ENCODE assay signal across 18 cellular contexts in genomic region chr5:95879661-95880060, GRCh38. TPM values are rescaled to one million over a fixed set of nuclear protein-coding genes. Genes with fewer than 3 reads are reported as not detected.
DNase-seq lines count a peak whose midpoint lies in the region; ATAC-seq and TF ChIP-seq lines count a peak whose summit lies in the region.
"Had no signal": no experiment of that assay in that cellular context is flagged by ENCODE, and none has a peak within 500 bp of the region (broad histone marks: within the 10 kb centered on the region; RNA-seq: fewer than 3 reads in every experiment).

No MANE protein-coding gene starts in this region.

- H3K36me3 ChIP-seq in lower lobe of right lung, result no peaks in the 10 kb centered on the region

- peaks cover 83% of the 10 kb centered on the region for H3K27me3 Mint-ChIP-seq in HFFc6 (ENCODE audit: insufficient read depth)
- H3K27me3 Mint-ChIP-seq in nephron progenitor cell (ENCODE audit: low read depth, poor library complexity), result peaks cover 3% of the 10 kb centered on the region
- H3K27me3 Mint-ChIP-seq: B cell had no signal

- H3K27ac Mint-ChIP-seq in HFFc6 (peak overlapping the region; percentile 82), nephron progenitor cell (peak overlapping the region; percentile 72)
- H3K27ac Mint-ChIP-seq: B cell; CD4-positive, alpha-beta T cell; H9 had no signal

- TF ChIP-seq CTCF in C4-2B (conservative IDR thresholded peaks at IDR 0.05), result no peak
- no peak for TF ChIP-seq CTCF in HFFc6 (IDR thresholded peaks at IDR 0.05)
- TF ChIP-seq CTCF in nephron progenitor cell (IDR thresholded peaks at IDR 0.05), result no peak
- no peak for TF ChIP-seq CTCF in lower lobe of right lung (IDR thresholded peaks at IDR 0.05)

- H3K4me3 ChIP-seq in lower lobe of right lung, result no peak overlapping the region
- H3K4me3 ChIP-seq: PC-9 had no signal

- H3K4me1 ChIP-seq in lower lobe of right lung, result no peaks in the 10 kb centered on the region

- peak overlapping the region; percentile 54 for H3K27ac ChIP-seq in C4-2B
- H3K27ac ChIP-seq in epithelial cell of prostate, result peak overlapping the region; percentile 84
- H3K27ac ChIP-seq in lower lobe of right lung, result no peak overlapping the region
- H3K27ac ChIP-seq: PC-9 had no signal

- DNase-seq in HFFc6, result no peak
- DNase-seq in epithelial cell of prostate (ENCODE audit: low read depth, low spot score), result no peak
- DNase-seq in nephron progenitor cell, result no peak
- no peak for DNase-seq in SK-N-DZ (ENCODE audit: low spot score)
- no peak for DNase-seq in NCI-H2196 (lab: John Stamatoyannopoulos, UW; ENCODE audit: unreplicated experiment)
- no peak for DNase-seq in lower lobe of right lung
- DNase-seq: CD4-positive, alpha-beta T cell; DMS153; GDM1; H9; KG1; MV-4-11; NCI-H187; NCI-H345; NCI-H524 treated with DMSO at 0.1 percent for 48 hours; PC-9 had no signal

- H3K9me3 Mint-ChIP-seq in HFFc6 (peaks cover 62% of the 10 kb centered on the region), nephron progenitor cell (peaks cover 3% of the 10 kb centered on the region)
- H3K9me3 Mint-ChIP-seq: CD4-positive, alpha-beta T cell; H9 had no signal

- H3K36me3 Mint-ChIP-seq in HFFc6 (ENCODE audit: low read depth) (peaks cover 32% of the 10 kb centered on the region), nephron progenitor cell (ENCODE audit: low read depth) (no peaks in the 10 kb centered on the region)

- H3K4me3 Mint-ChIP-seq in HFFc6 (peak overlapping the region; percentile 58; the same call in 1 of the 2 replicates), nephron progenitor cell (no peak overlapping the region)
- H3K4me3 Mint-ChIP-seq: B cell; CD4-positive, alpha-beta T cell; H9 had no signal

- H3K4me1 Mint-ChIP-seq in HFFc6 (ENCODE audit: low read depth), result peaks cover 64% of the 10 kb centered on the region
- peaks cover 39% of the 10 kb centered on the region for H3K4me1 Mint-ChIP-seq in nephron progenitor cell

- H3K27me3 ChIP-seq in lower lobe of right lung (ENCODE audit: low read depth), result no peaks in the 10 kb centered on the region

- no peak for ATAC-seq in lower lobe of right lung

- no peaks in the 10 kb centered on the region for H3K9me3 ChIP-seq in lower lobe of right lung

- intact Hi-C loops in lower lobe of right lung (cut with DNase I), result no loop called here

RNA-seq across cellular contexts. Expression of gene GLRX, which starts 57.1 kb away (rescaled TPM):
- 100 to 1,000 TPM; 139 to 183 (median 150) TPM for total RNA-seq in HFFc6 (2021; fragmentation: NEBNext Ultra II Directional; extraction: Animal tissue kit (Norgen Biotek cat#: 25700))
- polyA plus RNA-seq in SK-N-DZ (2014; cell fraction: cytosol; rRNA removed), result 19.8 and 34.2 TPM in 2 replicates
- 9.8 and 20.5 TPM in 2 replicates for polyA plus RNA-seq in SK-N-DZ (2014; cell fraction: nucleus; rRNA removed)
- total RNA-seq in lower lobe of right lung, result 115 TPM
